ENCODE assay signal across 22 cellular contexts in the genomic region with DNA sequence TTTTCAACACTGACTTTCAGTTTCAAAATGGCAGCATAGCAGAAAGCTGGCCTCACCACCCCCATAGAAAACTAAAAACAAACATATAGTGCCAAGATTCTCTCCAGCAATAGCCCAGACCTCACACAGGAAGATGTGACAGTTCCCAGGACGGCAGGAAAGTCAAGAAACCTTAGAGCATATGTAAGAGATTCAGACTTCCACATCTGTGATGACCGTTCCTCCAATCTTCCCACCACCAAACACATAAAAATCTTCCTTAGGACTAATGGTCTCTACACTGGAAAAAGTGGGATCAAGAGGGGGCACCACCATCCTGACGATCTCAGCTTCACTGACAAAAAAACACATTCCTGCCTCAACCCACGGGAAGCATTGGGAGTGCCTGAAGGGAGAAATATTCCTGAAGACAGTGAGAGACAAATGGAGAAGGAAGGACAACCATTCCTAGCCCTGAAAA.
DNase-seq lines count a peak whose midpoint lies in the region; ATAC-seq, FAIRE-seq and TF ChIP-seq lines count a peak whose summit lies in the region.
"Had no signal": no experiment of that assay in that cellular context is flagged by ENCODE, and none has a peak within 500 bp of the region (broad histone marks: within the 10 kb centered on the region; RNA-seq: fewer than 3 reads in every experiment).

No MANE protein-coding gene starts in this region.

- in situ Hi-C loops in G401 (cut with HindIII; ENCODE audit: low sequenced_read_pairs): no loop called here

- H3K27ac ChIP-seq in A549 (no peak overlapping the region), KMS-11 (no peak overlapping the region), mesodermal cell (ENCODE audit: low read depth, low read length, severe bottlenecking) (peak overlapping the region; percentile 57)
- H3K27ac ChIP-seq: ascending aorta, C4-2B, gastrocnemius medialis, left lung, skin epidermis, VCaP had no signal

- no peak for TF ChIP-seq POLR2A in A549 (IDR thresholded peaks at IDR 0.05; ENCODE audit: low read length)

- H3K4me3 ChIP-seq in A549: no peak overlapping the region
- H3K4me3 ChIP-seq in KMS-11 (IDR thresholded peaks at IDR 0.05; ENCODE audit: insufficient read depth, low read depth, low read length): no peak overlapping the region
- H3K4me3 ChIP-seq in mesodermal cell (ENCODE audit: extremely low read depth, insufficient read depth, low read length, poor library complexity, severe bottlenecking): no peak overlapping the region
- H3K4me3 ChIP-seq: gastrocnemius medialis, left lung, skin epidermis had no signal

- no peaks in the 10 kb centered on the region for H4K20me1 ChIP-seq in KMS-11 (ENCODE audit: insufficient read depth)

- no peak for ATAC-seq in A549
- no peak for ATAC-seq in GM21390 (IDR thresholded peaks at IDR 0.05; ENCODE audit: unreplicated experiment)
- no peak for ATAC-seq in activated CD4-positive, alpha-beta T cell treated with anti-CD3 and anti-CD28 coated beads for 36 hours
- ATAC-seq: gastrocnemius medialis, left lung had no signal

- POLR2A ChIA-PET in A549 (lab: Yijun Ruan, JAX): no interaction called here
- POLR2A ChIA-PET in activated CD4-positive, alpha-beta T cell treated with anti-CD3 and anti-CD28 coated beads for 36 hours (lab: Charles Lee): no interaction called here

- intact Hi-C loops in activated CD4-positive, alpha-beta T cell treated with anti-CD3 and anti-CD28 coated beads for 36 hours (cut with DNase I, micrococcal nuclease): no loop called here

- TF ChIP-seq CTCF in A549 (IDR thresholded peaks at IDR 0.05) (no peak), KMS-11 (conservative IDR thresholded peaks at IDR 0.05; ENCODE audit: low read depth, low read length) (no peak)

- no peak overlapping the region for H3K27ac Mint-ChIP-seq in activated CD4-positive, alpha-beta T cell treated with anti-CD3 and anti-CD28 coated beads for 36 hours
- H3K27ac Mint-ChIP-seq: activated CD4-positive, alpha-beta memory T cell treated with anti-CD3 and anti-CD28 coated beads, Interleukin-2, amount 10 ng/mL, durations not matched to agents 7 days and 5 days; activated T-cell treated with anti-CD3 and anti-CD28 coated beads, Interleukin-2, amount 50 U/mL, for 24 hours had no signal

- no peaks in the 10 kb centered on the region for H3K36me3 Mint-ChIP-seq in activated CD4-positive, alpha-beta T cell treated with anti-CD3 and anti-CD28 coated beads for 36 hours (ENCODE audit: low read depth)

- H3K79me2 ChIP-seq in KMS-11 (ENCODE audit: insufficient read depth, low read depth): no peaks in the 10 kb centered on the region

- no peaks in the 10 kb centered on the region for H3K4me1 Mint-ChIP-seq in activated CD4-positive, alpha-beta T cell treated with anti-CD3 and anti-CD28 coated beads for 36 hours
- H3K4me1 Mint-ChIP-seq: activated CD4-positive, alpha-beta memory T cell treated with anti-CD3 and anti-CD28 coated beads, Interleukin-2, amount 10 ng/mL, durations not matched to agents 7 days and 5 days had no signal

- H3K4me2 ChIP-seq in A549: no peak overlapping the region
- H3K4me2 ChIP-seq in KMS-11: peak overlapping the region; percentile 36; the same call in 1 of the 2 replicates

- WGBS in A549 (ENCODE audit: missing lambda C conversion rate): 7% methylated on average over 4 of the region's 4 CpGs
- WGBS in mesodermal cell (ENCODE audit: insufficient coverage in 2 of 2), 2 experiments: no CpG with 5 or more reads among the region's 4 CpGs

- no peaks in the 10 kb centered on the region for H3K27me3 ChIP-seq in KMS-11 (ENCODE audit: insufficient read depth, low read depth)
- H3K27me3 ChIP-seq: ascending aorta, gastrocnemius medialis, left lung had no signal

- TF ChIP-seq EP300 in A549 (IDR thresholded peaks at IDR 0.05): no peak

- CTCF ChIA-PET in A549 (lab: Yijun Ruan, JAX): no interaction called here
- CTCF ChIA-PET in activated CD4-positive, alpha-beta T cell treated with anti-CD3 and anti-CD28 coated beads for 36 hours (lab: Charles Lee): no interaction called here

- no peak overlapping the region for H3K4me3 Mint-ChIP-seq in activated CD4-positive, alpha-beta T cell treated with anti-CD3 and anti-CD28 coated beads for 36 hours
- H3K4me3 Mint-ChIP-seq: activated CD4-positive, alpha-beta memory T cell treated with anti-CD3 and anti-CD28 coated beads, Interleukin-2, amount 10 ng/mL, durations not matched to agents 7 days and 5 days; activated T-cell treated with anti-CD3 and anti-CD28 coated beads, Interleukin-2, amount 50 U/mL, for 24 hours had no signal

- DNase-seq in A549 (ENCODE audit: low read depth in 1 of 2, low spot score in 1 of 2) (no peak), ecto neural progenitor cell (ENCODE audit: low spot score) (peak; percentile 43), AG08395 (ENCODE audit: low spot score) (no peak), G401 (ENCODE audit: low spot score) (no peak)
- DNase-seq in activated CD4-positive, alpha-beta T cell treated with anti-CD3 and anti-CD28 coated beads for 36 hours: no peak
- DNase-seq: activated CD4-positive, alpha-beta memory T cell treated with anti-CD3 and anti-CD28 coated beads, Interleukin-2, amount 10 ng/mL, durations not matched to agents 7 days and 5 days; activated naive CD4-positive, alpha-beta T cell treated with anti-CD3 and anti-CD28 coated beads, Interleukin-2, amount 50 U/mL, for 16 hours; activated T-cell treated with anti-CD3 and anti-CD28 coated beads, Interleukin-2, amount 50 U/mL, for 24 hours; gastrocnemius medialis; GOT3; left lung; NCI-H187 treated with DMSO at 0.1 percent for 48 hours; NCI-H446; stimulated activated CD4-positive, alpha-beta T cell treated with anti-CD3 and anti-CD28 coated beads, Interleukin-4, amount 100 ng/mL, for 1 hour had no signal

- H3K9ac ChIP-seq in KMS-11: no peak overlapping the region

- no peak for FAIRE-seq in A549 (lab: Jason Lieb, UNC)
- FAIRE-seq: GM18507 had no signal

- H3K27me3 Mint-ChIP-seq in activated CD4-positive, alpha-beta T cell treated with anti-CD3 and anti-CD28 coated beads for 36 hours: no peaks in the 10 kb centered on the region
- H3K27me3 Mint-ChIP-seq: activated CD4-positive, alpha-beta memory T cell treated with anti-CD3 and anti-CD28 coated beads, Interleukin-2, amount 10 ng/mL, durations not matched to agents 7 days and 5 days had no signal

- no peaks in the 10 kb centered on the region for H3K4me1 ChIP-seq in A549
- H3K4me1 ChIP-seq in KMS-11 (ENCODE audit: low read depth, poor library complexity, severe bottlenecking): peaks cover 9% of the 10 kb centered on the region
- no peaks in the 10 kb centered on the region for H3K4me1 ChIP-seq in mesodermal cell (ENCODE audit: control insufficient read depth, insufficient read depth, low read length, poor library complexity, severe bottlenecking)
- H3K4me1 ChIP-seq: ascending aorta, gastrocnemius medialis, left lung had no signal

- H3K36me3 ChIP-seq in KMS-11 (ENCODE audit: insufficient read depth): no peaks in the 10 kb centered on the region
- H3K36me3 ChIP-seq in mesodermal cell (ENCODE audit: control insufficient read depth, insufficient read depth, low read length): no peaks in the 10 kb centered on the region
- H3K36me3 ChIP-seq: ascending aorta, gastrocnemius medialis, left lung had no signal

- no peak for TF ChIP-seq RAD21 in A549 (conservative IDR thresholded peaks at IDR 0.05 in 1 of 2, IDR thresholded peaks at IDR 0.05 in 1 of 2)

- no peaks in the 10 kb centered on the region for H3K9me3 ChIP-seq in A549
- H3K9me3 ChIP-seq in mesodermal cell (ENCODE audit: control insufficient read depth, low read length): no peaks in the 10 kb centered on the region
- H3K9me3 ChIP-seq: ascending aorta, gastrocnemius medialis, left lung had no signal

- peak overlapping the region; percentile 61; the same call in 1 of the 2 replicates for H2AFZ ChIP-seq in KMS-11 (ENCODE audit: low read depth)

- H3K9me3 Mint-ChIP-seq in activated CD4-positive, alpha-beta T cell treated with anti-CD3 and anti-CD28 coated beads for 36 hours (ENCODE audit: low read depth): no peaks in the 10 kb centered on the region
- H3K9me3 Mint-ChIP-seq: activated CD4-positive, alpha-beta memory T cell treated with anti-CD3 and anti-CD28 coated beads, Interleukin-2, amount 10 ng/mL, durations not matched to agents 7 days and 5 days had no signal

TF ChIP-seq in A549, 52 proteins besides CTCF, POLR2A, EP300 and RAD21:
- TF ChIP-seq HOXB5 (CRISPR knock-in tag; IDR thresholded peaks at IDR 0.05) (no peak), EHMT2 (IDR thresholded peaks at IDR 0.05; ENCODE audit: low read depth) (peak; percentile 72; the same call in 1 of the 2 replicates)
